In the genomic region with DNA sequence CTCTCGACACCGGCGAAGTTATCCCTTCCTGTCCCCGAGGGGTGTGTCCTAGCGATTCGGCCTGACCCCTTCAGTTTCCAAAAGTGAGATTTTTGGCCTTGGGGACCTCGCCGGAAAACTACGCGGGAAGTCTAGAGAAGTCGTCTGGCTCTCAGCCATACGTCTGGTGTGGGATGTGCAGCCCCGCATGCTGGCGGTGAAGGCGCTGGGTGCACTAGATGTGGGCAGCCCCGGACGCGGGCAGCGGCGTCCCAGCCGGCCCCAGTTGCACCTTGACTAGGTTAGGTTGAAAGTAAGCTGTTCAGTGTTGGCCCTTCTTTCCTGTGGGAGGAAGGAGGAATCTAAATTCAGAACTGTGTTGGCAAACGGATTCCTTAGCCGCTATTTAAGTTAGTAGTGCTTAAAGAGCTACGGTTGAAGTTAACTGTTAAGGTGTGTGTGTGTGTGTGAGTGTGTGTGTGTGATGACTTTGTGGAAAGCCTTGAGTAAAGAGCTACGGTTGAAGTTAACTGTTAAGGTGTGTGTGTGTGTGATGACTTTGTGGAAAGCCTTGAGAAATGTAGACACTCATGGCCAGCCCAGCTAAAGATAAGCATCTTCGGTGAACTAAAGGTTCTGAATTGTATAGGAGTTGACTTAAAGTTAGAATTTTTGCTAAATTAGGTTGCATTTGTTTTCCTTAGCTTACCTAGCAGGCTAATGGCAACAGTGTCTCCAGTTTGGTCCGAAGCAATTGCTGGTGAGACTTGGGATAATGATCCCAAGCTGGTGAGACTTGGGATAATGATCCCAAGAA, we compare ENCODE assay signal across 8 cellular contexts. TPM values are rescaled to one million over a fixed set of nuclear protein-coding genes. Genes with fewer than 3 reads are reported as not detected.
DNase-seq lines count a peak whose midpoint lies in the region; ATAC-seq and TF ChIP-seq lines count a peak whose summit lies in the region.

No MANE protein-coding gene starts in this region.

- H3K9me3 Mint-ChIP-seq in activated CD8-positive, alpha-beta memory T cell treated with anti-CD3 and anti-CD28 coated beads, Interleukin-2, amount 10 ng/mL, durations not matched to agents 7 days and 5 days (ENCODE audit: low read depth), result no peaks in the 10 kb centered on the region

- CTCF ChIA-PET in BJ (lab: Yijun Ruan, JAX), result interaction anchor here (0.7 to 0.8 kb wide), 3 partner anchors 18 to 759 kb away, joined by 3 to 5 read pairs (median 3); no protein-coding TSS in a partner anchor
- CTCF ChIA-PET in activated CD8-positive, alpha-beta memory T cell treated with anti-CD3 and anti-CD28 coated beads, Interleukin-2, amount 10 ng/mL, durations not matched to agents 7 days and 5 days (lab: Charles Lee), result interaction anchor here (0.8 to 1.2 kb wide), 3 partner anchors 14 to 530 kb away, joined by 3 read pairs; a partner anchor contains a TSS

- H3K27ac ChIP-seq in epithelial cell of prostate (peak overlapping the region; percentile 72), mucosa of rectum (ENCODE audit: low read depth in 2 of 2, low read length in 2 of 2) (peak overlapping the region; percentile 89 to 91)

- TF ChIP-seq CTCF in BJ (IDR thresholded peaks at IDR 0.05; ENCODE audit: insufficient read depth, low read depth, low read length), result no peak

- DNase-seq in BJ (ENCODE audit: low read depth), result no peak
- peak; percentile 9 for DNase-seq in NCI-H1417 treated with DMSO at 0.1 percent for 48 hours (lab: John Stamatoyannopoulos, UW)
- peak; percentile 67 for DNase-seq in activated CD8-positive, alpha-beta memory T cell treated with anti-CD3 and anti-CD28 coated beads, Interleukin-2, amount 10 ng/mL, durations not matched to agents 7 days and 5 days
- DNase-seq in epithelial cell of prostate (ENCODE audit: low read depth, low spot score), result no peak
- DNase-seq in stimulated activated naive CD4-positive, alpha-beta T cell (lab: John Stamatoyannopoulos, UW), result peak; percentile 17 to 64 (median 42)
- no peak for DNase-seq in inferior parietal cortex (ENCODE audit: extremely low spot score)

- H3K4me1 Mint-ChIP-seq in activated CD8-positive, alpha-beta memory T cell treated with anti-CD3 and anti-CD28 coated beads, Interleukin-2, amount 10 ng/mL, durations not matched to agents 7 days and 5 days, result peaks cover 37% of the 10 kb centered on the region

- H3K27ac Mint-ChIP-seq in activated CD8-positive, alpha-beta memory T cell treated with anti-CD3 and anti-CD28 coated beads, Interleukin-2, amount 10 ng/mL, durations not matched to agents 7 days and 5 days, result peak overlapping the region; percentile 81

- H3K4me3 Mint-ChIP-seq in activated CD8-positive, alpha-beta memory T cell treated with anti-CD3 and anti-CD28 coated beads, Interleukin-2, amount 10 ng/mL, durations not matched to agents 7 days and 5 days, result peak overlapping the region; percentile 80

- H3K27me3 ChIP-seq in BJ (ENCODE audit: control insufficient read depth, insufficient read depth, low read length), result no peaks in the 10 kb centered on the region
- no peaks in the 10 kb centered on the region for H3K27me3 ChIP-seq in mucosa of rectum (ENCODE audit: control insufficient read depth in 2 of 2, insufficient read depth in 2 of 2, low read length in 2 of 2)

- H3K4me3 ChIP-seq in BJ (ENCODE audit: low read depth, low read length), result peak overlapping the region; percentile 82
- H3K4me3 ChIP-seq in mucosa of rectum (ENCODE audit: low read length in 2 of 2), result peak overlapping the region; percentile 87 to 89

- POLR2A ChIA-PET in BJ (lab: Charles Lee), result no interaction called here

- H3K36me3 ChIP-seq in BJ (ENCODE audit: control insufficient read depth, insufficient read depth, low read length) (no peaks in the 10 kb centered on the region), mucosa of rectum (ENCODE audit: control insufficient read depth in 2 of 2, insufficient read depth in 2 of 2, low read length in 2 of 2) (peaks cover 0 to 3% of the 10 kb centered on the region in 2 donors)

- no peaks in the 10 kb centered on the region for H3K27me3 Mint-ChIP-seq in activated CD8-positive, alpha-beta memory T cell treated with anti-CD3 and anti-CD28 coated beads, Interleukin-2, amount 10 ng/mL, durations not matched to agents 7 days and 5 days

- H3K36me3 Mint-ChIP-seq in activated CD8-positive, alpha-beta memory T cell treated with anti-CD3 and anti-CD28 coated beads, Interleukin-2, amount 10 ng/mL, durations not matched to agents 7 days and 5 days, result peaks cover 2% of the 10 kb centered on the region

- ATAC-seq in GM21447 (IDR thresholded peaks at IDR 0.05; ENCODE audit: unreplicated experiment), result peak; percentile 18
- ATAC-seq in activated CD8-positive, alpha-beta memory T cell treated with anti-CD3 and anti-CD28 coated beads, Interleukin-2, amount 10 ng/mL, durations not matched to agents 7 days and 5 days, result peak; percentile 26

- H3K9ac ChIP-seq in mucosa of rectum (ENCODE audit: low read depth in 1 of 2, low read length in 2 of 2), result peak overlapping the region; percentile 89 to 95

- H3K9me3 ChIP-seq in mucosa of rectum (ENCODE audit: control insufficient read depth in 2 of 2, low read length in 2 of 2), result no peaks in the 10 kb centered on the region

- peaks cover 30 to 35% of the 10 kb centered on the region in 2 donors for H3K4me1 ChIP-seq in mucosa of rectum (ENCODE audit: control insufficient read depth in 2 of 2, insufficient read depth in 2 of 2, low read length in 2 of 2)

RNA-seq across cellular contexts. Expression of a gene that starts 1.2 kb away (rescaled TPM):
- polyA plus RNA-seq in BJ (2011; rRNA removed), result 25.6 and 64.0 TPM in 2 replicates
- 18.0 and 20.7 TPM in 2 replicates for polyA minus RNA-seq in BJ (2011; rRNA and poly(A)+ RNA removed)
- 10 to 100 TPM; 85.1 to 92.3 TPM for total RNA-seq in activated CD8-positive, alpha-beta memory T cell treated with anti-CD3 and anti-CD28 coated beads, Interleukin-2, amount 10 ng/mL, durations not matched to agents 7 days and 5 days

Comparison
In these comparisons a context has a peak if more than half of its experiments do, and no peak if none do; other contexts are left out.
1. DNase-seq: peak in NCI-H1417 treated with DMSO at 0.1 percent for 48 hours (single experiment), activated CD8-positive, alpha-beta memory T cell treated with anti-CD3 and anti-CD28 coated beads, Interleukin-2, amount 10 ng/mL, durations not matched to agents 7 days and 5 days (single experiment) and stimulated activated naive CD4-positive, alpha-beta T cell (6 of 6); none in BJ (single experiment), epithelial cell of prostate (single experiment) and inferior parietal cortex (single experiment).